ENCODE assay signal across 28 cellular contexts in genomic region chr7:142883145-142883544, GRCh38. TPM values are rescaled to one million over a fixed set of nuclear protein-coding genes. Genes with fewer than 3 reads are reported as not detected.
DNase-seq lines count a peak whose midpoint lies in the region; ATAC-seq and TF ChIP-seq lines count a peak whose summit lies in the region.
"Had no signal": no experiment of that assay in that cellular context is flagged by ENCODE, and none has a peak within 500 bp of the region (broad histone marks: within the 10 kb centered on the region; RNA-seq: fewer than 3 reads in every experiment).

No MANE protein-coding gene starts in this region.

- H3K36me3 ChIP-seq in upper lobe of right lung (no peaks in the 10 kb centered on the region), spleen (no peaks in the 10 kb centered on the region)
- H3K36me3 ChIP-seq: BE2C had no signal

- H3K27me3 Mint-ChIP-seq in activated CD8-positive, alpha-beta memory T cell treated with anti-CD3 and anti-CD28 coated beads, Interleukin-2, amount 10 ng/mL, durations not matched to agents 7 days and 5 days, result peaks cover 13% of the 10 kb centered on the region

- H3K4me3 ChIP-seq in upper lobe of right lung (no peak overlapping the region), spleen (no peak overlapping the region)

- H3K27ac ChIP-seq in upper lobe of right lung (no peak overlapping the region), substantia nigra (ENCODE audit: low read depth, low read length, poor library complexity, severe bottlenecking) (no peak overlapping the region), spleen (no peak overlapping the region)

- no peaks in the 10 kb centered on the region for H3K4me1 Mint-ChIP-seq in activated CD8-positive, alpha-beta memory T cell treated with anti-CD3 and anti-CD28 coated beads, Interleukin-2, amount 10 ng/mL, durations not matched to agents 7 days and 5 days
- H3K4me1 Mint-ChIP-seq: CD14-positive monocyte had no signal

- 87 to 91% (median 88%) methylated on average over 10 of the region's 10 CpGs for WGBS in spleen, 5 donors

- ATAC-seq in activated CD8-positive, alpha-beta memory T cell treated with anti-CD3 and anti-CD28 coated beads, Interleukin-2, amount 10 ng/mL, durations not matched to agents 7 days and 5 days, result no peak
- ATAC-seq in upper lobe of right lung, result no peak
- ATAC-seq: HepG2 had no signal

- no peaks in the 10 kb centered on the region for H3K36me3 Mint-ChIP-seq in activated CD8-positive, alpha-beta memory T cell treated with anti-CD3 and anti-CD28 coated beads, Interleukin-2, amount 10 ng/mL, durations not matched to agents 7 days and 5 days
- H3K36me3 Mint-ChIP-seq: CD14-positive monocyte; CD8-positive, alpha-beta memory T cell had no signal

- H3K4me3 Mint-ChIP-seq in activated CD8-positive, alpha-beta memory T cell treated with anti-CD3 and anti-CD28 coated beads, Interleukin-2, amount 10 ng/mL, durations not matched to agents 7 days and 5 days, result no peak overlapping the region
- H3K4me3 Mint-ChIP-seq: CD14-positive monocyte; CD8-positive, alpha-beta memory T cell had no signal

- no peak overlapping the region for H3K27ac Mint-ChIP-seq in activated CD8-positive, alpha-beta memory T cell treated with anti-CD3 and anti-CD28 coated beads, Interleukin-2, amount 10 ng/mL, durations not matched to agents 7 days and 5 days
- H3K27ac Mint-ChIP-seq: CD14-positive monocyte had no signal

- CTCF ChIA-PET in activated CD8-positive, alpha-beta memory T cell treated with anti-CD3 and anti-CD28 coated beads, Interleukin-2, amount 10 ng/mL, durations not matched to agents 7 days and 5 days (lab: Charles Lee), result no interaction called here

- TF ChIP-seq POLR2A in spleen (IDR thresholded peaks at IDR 0.05), result no peak

- peak; percentile 30 for DNase-seq in activated CD8-positive, alpha-beta memory T cell treated with anti-CD3 and anti-CD28 coated beads for 24 hours
- DNase-seq in activated CD8-positive, alpha-beta memory T cell treated with anti-CD3 and anti-CD28 coated beads, Interleukin-2, amount 50 U/mL, for 4 hours, result no peak
- DNase-seq in activated CD8-positive, alpha-beta memory T cell treated with anti-CD3 and anti-CD28 coated beads, Interleukin-2, amount 10 ng/mL, durations not matched to agents 7 days and 5 days, result peak; percentile 37
- peak; percentile 29 for DNase-seq in islet precursor cell
- DNase-seq in upper lobe of right lung, result peak; percentile 9
- DNase-seq in substantia nigra (lab: John Stamatoyannopoulos, UW), result no peak
- DNase-seq in COR-L47 (lab: John Stamatoyannopoulos, UW), result no peak
- no peak for DNase-seq in spleen
- DNase-seq: 8988T; ACHN; BE2C; Calu3; CD8-positive, alpha-beta memory T cell; DMS153; DND-41; Karpas-422; NCI-H1092; NCI-H1417 treated with DMSO at 0.1 percent for 48 hours; NCI-H1694 treated with DMSO at 0.1 percent for 48 hours; NCI-H2081; NCI-H226; NCI-H510A; NCI-H69; RPMI8226; SHP77 had no signal

- peaks cover 4% of the 10 kb centered on the region for H3K27me3 ChIP-seq in upper lobe of right lung
- H3K27me3 ChIP-seq in spleen (replicated peaks in 1 of 7), result peaks cover 0 to 26% (median 0%) of the 10 kb centered on the region in 7 donors
- H3K27me3 ChIP-seq: BE2C had no signal

- TF ChIP-seq CTCF in upper lobe of right lung (IDR thresholded peaks at IDR 0.05) (no peak), spleen (IDR thresholded peaks at IDR 0.05 in 8 of 11, conservative IDR thresholded peaks at IDR 0.05 in 3 of 11) (no peak)

- H3K4me1 ChIP-seq in upper lobe of right lung, result no peaks in the 10 kb centered on the region
- H3K4me1 ChIP-seq in spleen, result peaks cover 0 to 5% (median 0%) of the 10 kb centered on the region in 6 donors
- H3K4me1 ChIP-seq: BE2C had no signal

- no peaks in the 10 kb centered on the region for H3K9me3 Mint-ChIP-seq in activated CD8-positive, alpha-beta memory T cell treated with anti-CD3 and anti-CD28 coated beads, Interleukin-2, amount 10 ng/mL, durations not matched to agents 7 days and 5 days (ENCODE audit: low read depth)
- H3K9me3 Mint-ChIP-seq: CD14-positive monocyte; CD8-positive, alpha-beta memory T cell had no signal

- intact Hi-C loops in upper lobe of right lung (cut with DNase I), result no loop called here
- intact Hi-C loops in spleen (cut with DNase I; ENCODE audit: low total_unique reads), result no loop called here

- H3K9me3 ChIP-seq in upper lobe of right lung (no peaks in the 10 kb centered on the region), spleen (no peaks in the 10 kb centered on the region)
- H3K9me3 ChIP-seq: BE2C had no signal

RNA-seq across cellular contexts. Expression of gene TRPV6, which starts 2.4 kb away (rescaled TPM):
- not detected for total RNA-seq in activated CD8-positive, alpha-beta memory T cell treated with anti-CD3 and anti-CD28 coated beads, Interleukin-2, amount 10 ng/mL, durations not matched to agents 7 days and 5 days
- total RNA-seq in upper lobe of right lung (0.38 TPM), spleen (under 1 TPM in 4 of 7 donors, not detected in 3; 0.06 to 0.32 (median 0.25) TPM)
- polyA plus RNA-seq in spleen, result under 1 TPM; 0.05 to 0.26 (median 0.16) TPM
- total RNA-seq: CD8-positive, alpha-beta memory T cell; HepG2; HT1080 had no signal
- polyA plus RNA-seq: CD14-positive monocyte; CD8-positive, alpha-beta memory T cell; HepG2 had no signal

RNA-seq across cellular contexts. Expression of gene EPHB6, which starts 28.3 kb away (rescaled TPM):
- 1 to 10 TPM; 5.1 to 7.5 TPM for total RNA-seq in activated CD8-positive, alpha-beta memory T cell treated with anti-CD3 and anti-CD28 coated beads, Interleukin-2, amount 10 ng/mL, durations not matched to agents 7 days and 5 days
- total RNA-seq in upper lobe of right lung, result 12.8 TPM
- 10 to 100 TPM; 12.3 to 15.5 (median 13.9) TPM for total RNA-seq in spleen
- 10 to 100 TPM; 11.3 to 28.8 (median 23.6) TPM for polyA plus RNA-seq in spleen
- total RNA-seq: HepG2 had no signal
- polyA plus RNA-seq: HepG2 had no signal

RNA-seq across cellular contexts. Expression of gene TRPV5, which starts 50.4 kb away (rescaled TPM):
- total RNA-seq in activated CD8-positive, alpha-beta memory T cell treated with anti-CD3 and anti-CD28 coated beads, Interleukin-2, amount 10 ng/mL, durations not matched to agents 7 days and 5 days, result not detected
- not detected for total RNA-seq in upper lobe of right lung
- total RNA-seq in spleen, result under 1 TPM in 1 of 7 donors, not detected in 6; 0.20 TPM
- under 1 TPM in 2 of 3 donors, not detected in 1; 0.02 to 0.03 TPM for polyA plus RNA-seq in spleen
- total RNA-seq: Calu3; CD8-positive, alpha-beta memory T cell; HepG2; HT1080 had no signal
- polyA plus RNA-seq: CD14-positive monocyte; CD8-positive, alpha-beta memory T cell; HepG2 had no signal

RNA-seq across cellular contexts. Expression of gene LLCFC1, which starts 56.1 kb away (rescaled TPM):
- not detected for total RNA-seq in activated CD8-positive, alpha-beta memory T cell treated with anti-CD3 and anti-CD28 coated beads, Interleukin-2, amount 10 ng/mL, durations not matched to agents 7 days and 5 days
- total RNA-seq in upper lobe of right lung (not detected), spleen (not detected)
- polyA plus RNA-seq in spleen, result under 1 TPM in 1 of 3 donors, not detected in 2; 0.18 TPM
- total RNA-seq: Calu3; CD8-positive, alpha-beta memory T cell; HepG2; HT1080 had no signal
- polyA plus RNA-seq: CD14-positive monocyte; CD8-positive, alpha-beta memory T cell; HepG2 had no signal

Comparison
In these comparisons a context has a peak if more than half of its experiments do, and no peak if none do; other contexts are left out.
1. DNase-seq: peak in activated CD8-positive, alpha-beta memory T cell treated with anti-CD3 and anti-CD28 coated beads for 24 hours (single experiment), activated CD8-positive, alpha-beta memory T cell treated with anti-CD3 and anti-CD28 coated beads, Interleukin-2, amount 10 ng/mL, durations not matched to agents 7 days and 5 days (single experiment), islet precursor cell (single experiment) and upper lobe of right lung (single experiment); none in activated CD8-positive, alpha-beta memory T cell treated with anti-CD3 and anti-CD28 coated beads, Interleukin-2, amount 50 U/mL, for 4 hours (single experiment), substantia nigra (0 of 49), COR-L47 (single experiment) and spleen (single experiment).